ENCODE assay signal across 8 cellular contexts in genomic region chr12:92506460-92506859, GRCh38.
DNase-seq lines count a peak whose midpoint lies in the region; ATAC-seq and TF ChIP-seq lines count a peak whose summit lies in the region.

No MANE protein-coding gene starts in this region.

- no peak overlapping the region for H3K4me3 ChIP-seq in stomach
- H3K4me3 ChIP-seq in upper lobe of left lung: no peak overlapping the region

- H3K27me3 Mint-ChIP-seq in activated T-cell treated with anti-CD3 and anti-CD28 coated beads, Interleukin-2, amount 50 U/mL, for 24 hours: no peaks in the 10 kb centered on the region
- no peaks in the 10 kb centered on the region for H3K27me3 Mint-ChIP-seq in activated T-helper 17 cell treated with anti-CD3 and anti-CD28 coated beads, Interleukin-2, amount 50 U/mL, for 72 hours

- ATAC-seq in activated T-helper 17 cell treated with anti-CD3 and anti-CD28 coated beads, Interleukin-2, amount 50 U/mL, for 72 hours (replicated peaks): no peak
- ATAC-seq in left lobe of liver (peak; percentile 6), GM18519 (IDR thresholded peaks at IDR 0.05; ENCODE audit: low FRiP score, unreplicated experiment) (no peak), upper lobe of left lung (ENCODE audit: low FRiP score in 2 of 2) (no peak)

- peaks cover 64% of the 10 kb centered on the region for H3K4me1 Mint-ChIP-seq in activated T-cell treated with anti-CD3 and anti-CD28 coated beads, Interleukin-2, amount 50 U/mL, for 24 hours (ENCODE audit: low read depth)
- peaks cover 21% of the 10 kb centered on the region for H3K4me1 Mint-ChIP-seq in activated T-helper 17 cell treated with anti-CD3 and anti-CD28 coated beads, Interleukin-2, amount 50 U/mL, for 72 hours

- H3K36me3 ChIP-seq in stomach: no peaks in the 10 kb centered on the region
- H3K36me3 ChIP-seq in upper lobe of left lung: no peaks in the 10 kb centered on the region

- H3K27ac ChIP-seq in stomach (peak overlapping the region in 4 of 5 donors; percentile 73 to 90 (median 84)), upper lobe of left lung (peak overlapping the region in 2 of 4 donors; percentile 78 to 84)

- DNase-seq in activated T-cell treated with anti-CD3 and anti-CD28 coated beads, Interleukin-2, amount 50 U/mL, for 24 hours: no peak
- DNase-seq in activated T-cell treated with anti-CD3 and anti-CD28 coated beads for 4 hours (no peak), left lobe of liver (ENCODE audit: low spot score) (no peak), stomach (no peak), nucleus accumbens (lab: John Stamatoyannopoulos, UW) (no peak), upper lobe of left lung (no peak)

- WGBS in stomach, 5 donors: 29 to 40% (median 36%) methylated on average over 2 of the region's 2 CpGs
- 45 to 67% methylated on average over 2 of the region's 2 CpGs for WGBS in upper lobe of left lung, 2 donors

- TF ChIP-seq CTCF in stomach (IDR thresholded peaks at IDR 0.05) (peak in 1 of 7 experiments; percentile 36), upper lobe of left lung (IDR thresholded peaks at IDR 0.05) (peak in 1 of 6 experiments; percentile 10)

- peak overlapping the region; percentile 70 for H3K4me3 Mint-ChIP-seq in activated T-cell treated with anti-CD3 and anti-CD28 coated beads, Interleukin-2, amount 50 U/mL, for 24 hours
- no peak overlapping the region for H3K4me3 Mint-ChIP-seq in activated T-helper 17 cell treated with anti-CD3 and anti-CD28 coated beads, Interleukin-2, amount 50 U/mL, for 72 hours

- peak overlapping the region; percentile 95 for H3K27ac Mint-ChIP-seq in activated T-cell treated with anti-CD3 and anti-CD28 coated beads, Interleukin-2, amount 50 U/mL, for 24 hours
- H3K27ac Mint-ChIP-seq in activated T-helper 17 cell treated with anti-CD3 and anti-CD28 coated beads, Interleukin-2, amount 50 U/mL, for 72 hours: peak overlapping the region; percentile 91

- no peaks in the 10 kb centered on the region for H3K36me3 Mint-ChIP-seq in activated T-cell treated with anti-CD3 and anti-CD28 coated beads, Interleukin-2, amount 50 U/mL, for 24 hours (ENCODE audit: low read depth)
- peaks cover 6% of the 10 kb centered on the region for H3K36me3 Mint-ChIP-seq in activated T-helper 17 cell treated with anti-CD3 and anti-CD28 coated beads, Interleukin-2, amount 50 U/mL, for 72 hours (ENCODE audit: low read depth)

- H3K4me1 ChIP-seq in stomach (peaks cover 35 to 47% (median 43%) of the 10 kb centered on the region in 4 donors), upper lobe of left lung (peaks cover 30 to 43% (median 41%) of the 10 kb centered on the region in 4 donors)

- intact Hi-C loops in stomach (cut with DNase I; ENCODE audit: low total_unique reads): no loop called here

- H3K9me3 ChIP-seq in stomach (no peaks in the 10 kb centered on the region), upper lobe of left lung (no peaks in the 10 kb centered on the region)

- peaks cover 7% of the 10 kb centered on the region for H3K9me3 Mint-ChIP-seq in activated T-cell treated with anti-CD3 and anti-CD28 coated beads, Interleukin-2, amount 50 U/mL, for 24 hours
- peaks cover 8% of the 10 kb centered on the region for H3K9me3 Mint-ChIP-seq in activated T-helper 17 cell treated with anti-CD3 and anti-CD28 coated beads, Interleukin-2, amount 50 U/mL, for 72 hours

- H3K27me3 ChIP-seq in stomach (no peaks in the 10 kb centered on the region), upper lobe of left lung (no peaks in the 10 kb centered on the region)

- TF ChIP-seq EP300 in stomach (IDR thresholded peaks at IDR 0.05): no peak
- no peak for TF ChIP-seq EP300 in upper lobe of left lung (IDR thresholded peaks at IDR 0.05)

- TF ChIP-seq POLR2A in stomach (IDR thresholded peaks at IDR 0.05): no peak
- no peak for TF ChIP-seq POLR2A in upper lobe of left lung (IDR thresholded peaks at IDR 0.05)
